8 cellular contexts compared by ENCODE assay signal in genomic region chr1:207826557-207827487, GRCh38.
DNase-seq lines count a peak whose midpoint lies in the region; ATAC-seq and TF ChIP-seq lines count a peak whose summit lies in the region.

No MANE protein-coding gene starts in this region.

- peak overlapping the region; percentile 81 for H3K4me3 Mint-ChIP-seq in activated T-cell treated with anti-CD3 and anti-CD28 coated beads, Interleukin-2, amount 50 U/mL, for 24 hours

- TF ChIP-seq POLR2A in adrenal gland (IDR thresholded peaks at IDR 0.05) (peak in 1 of 2 donors; percentile 30), right lobe of liver (IDR thresholded peaks at IDR 0.05) (peak; percentile 28)

- ATAC-seq in right lobe of liver (peak; percentile 17 to 33 (median 24)), GM21528 (IDR thresholded peaks at IDR 0.05; ENCODE audit: low FRiP score, unreplicated experiment) (no peak)

- H3K9me3 Mint-ChIP-seq in activated T-cell treated with anti-CD3 and anti-CD28 coated beads, Interleukin-2, amount 50 U/mL, for 24 hours = no peaks in the 10 kb centered on the region

- peak; percentile 35 for DNase-seq in activated T-cell treated with anti-CD3 and anti-CD28 coated beads, Interleukin-2, amount 50 U/mL, for 24 hours
- no peak for DNase-seq in activated T-cell treated with anti-CD3 and anti-CD28 coated beads, Interleukin-2, amount 50 U/mL, for 1 hour
- DNase-seq in adrenal gland (peak in 5 of 7 donors; percentile 41 to 78 (median 57)), right lobe of liver (peak in 1 of 3 donors; percentile 75), tibial artery (peak; percentile 51 to 71), SHP77 treated with DMSO at 0.1 percent for 48 hours (lab: John Stamatoyannopoulos, UW) (no peak)
- DNase-seq in central memory CD4-positive, alpha-beta T cell = no peak

- peaks cover 98% of the 10 kb centered on the region for H3K4me1 Mint-ChIP-seq in activated T-cell treated with anti-CD3 and anti-CD28 coated beads, Interleukin-2, amount 50 U/mL, for 24 hours (ENCODE audit: low read depth)

- H3K27me3 ChIP-seq in adrenal gland (no peaks in the 10 kb centered on the region), right lobe of liver (no peaks in the 10 kb centered on the region), tibial artery (no peaks in the 10 kb centered on the region)

- peaks cover 29% of the 10 kb centered on the region for H3K36me3 Mint-ChIP-seq in activated T-cell treated with anti-CD3 and anti-CD28 coated beads, Interleukin-2, amount 50 U/mL, for 24 hours (ENCODE audit: low read depth)

- H3K27ac ChIP-seq in adrenal gland (peak overlapping the region; percentile 89 to 99 (median 98)), right lobe of liver (peak overlapping the region; percentile 97 to 99 (median 97)), tibial artery (peak overlapping the region; percentile 100)

- H3K4me1 ChIP-seq in adrenal gland (replicated peaks in 1 of 2) (peaks cover 60 to 76% of the 10 kb centered on the region in 2 donors), right lobe of liver (peaks cover 0 to 54% (median 21%) of the 10 kb centered on the region in 4 donors), tibial artery (peaks cover 0 to 75% (median 60%) of the 10 kb centered on the region in 4 donors)

- no peaks in the 10 kb centered on the region for H3K27me3 Mint-ChIP-seq in activated T-cell treated with anti-CD3 and anti-CD28 coated beads, Interleukin-2, amount 50 U/mL, for 24 hours

- no peaks in the 10 kb centered on the region for H3K9me3 ChIP-seq in adrenal gland (replicated peaks in 1 of 3)
- no peaks in the 10 kb centered on the region for H3K9me3 ChIP-seq in right lobe of liver
- no peaks in the 10 kb centered on the region for H3K9me3 ChIP-seq in tibial artery

- 24 to 40% (median 29%) methylated on average over 18 of the region's 18 CpGs for WGBS in adrenal gland, 4 donors
- WGBS in right lobe of liver (ENCODE audit: insufficient coverage, low coverage, low lambda C conversion rate, missing lambda C conversion rate) = 7% methylated on average over 13 of the region's 18 CpGs

- H3K27ac Mint-ChIP-seq in activated T-cell treated with anti-CD3 and anti-CD28 coated beads, Interleukin-2, amount 50 U/mL, for 24 hours = peak overlapping the region; percentile 95

- H3K4me3 ChIP-seq in adrenal gland = peak overlapping the region in 1 of 4 donors; percentile 21
- peak overlapping the region; percentile 28 to 66 (median 64) for H3K4me3 ChIP-seq in right lobe of liver
- peak overlapping the region; percentile 63 to 81 for H3K4me3 ChIP-seq in tibial artery

- no peaks in the 10 kb centered on the region for H3K36me3 ChIP-seq in adrenal gland (replicated peaks in 1 of 2)
- H3K36me3 ChIP-seq in right lobe of liver = no peaks in the 10 kb centered on the region
- peaks cover 0 to 6% (median 2%) of the 10 kb centered on the region in 3 donors for H3K36me3 ChIP-seq in tibial artery

- no peak for TF ChIP-seq CTCF in adrenal gland (IDR thresholded peaks at IDR 0.05)
- no peak for TF ChIP-seq CTCF in right lobe of liver (IDR thresholded peaks at IDR 0.05)
- no peak for TF ChIP-seq CTCF in tibial artery (IDR thresholded peaks at IDR 0.05)

- intact Hi-C loops in adrenal gland (cut with DNase I) (loop anchor here in 1 of 2 donors (2.0 kb wide), 1 partner anchor 38 kb away; no protein-coding TSS in a partner anchor), right lobe of liver (cut with DNase I) (no loop called here), tibial artery (cut with DNase I; ENCODE audit: low total_unique reads) (loop anchor here (5.0 kb wide), 1 partner anchor 135 kb away; no protein-coding TSS in a partner anchor)

Comparison
In these comparisons a context has a peak if more than half of its experiments do, and no peak if none do; other contexts are left out.
1. DNase-seq: peak in activated T-cell treated with anti-CD3 and anti-CD28 coated beads, Interleukin-2, amount 50 U/mL, for 24 hours (single experiment), adrenal gland (5 of 7) and tibial artery (2 of 2); none in activated T-cell treated with anti-CD3 and anti-CD28 coated beads, Interleukin-2, amount 50 U/mL, for 1 hour (single experiment), central memory CD4-positive, alpha-beta T cell (single experiment) and SHP77 treated with DMSO at 0.1 percent for 48 hours (single experiment).
2. Peak in every context shown above with its lines, with median percentiles within 50 percentile points of each other: H3K27ac ChIP-seq.